In genomic region chr4:81215219-81215892, GRCh38 we compare ENCODE assay signal across 8 cellular contexts. TPM values are rescaled to one million over a fixed set of nuclear protein-coding genes. Genes with fewer than 3 reads are reported as not detected.
DNase-seq lines count a peak whose midpoint lies in the region; ATAC-seq and TF ChIP-seq lines count a peak whose summit lies in the region.

Gene PRKG2 (minus strand): TSS chr4:81215222. CDS start chr4:81205047, 10,175 bp downstream.

- no peak within 1 kb of the TSS for H3K23ac ChIP-seq in trophoblast cell (ENCODE audit: low read length)

- H3K27ac ChIP-seq in SJSA1 (no peak within 1 kb of the TSS), trophoblast cell (ENCODE audit: low read depth, low read length) (no peak within 1 kb of the TSS)

- H2AK5ac ChIP-seq in trophoblast cell (ENCODE audit: low read length) = no peak within 1 kb of the TSS

- H3K79me1 ChIP-seq in trophoblast cell (ENCODE audit: low read length) = no peaks in the 10 kb centered on the region

- DNase-seq in SJSA1 (ENCODE audit: low read depth in 1 of 2, low spot score in 2 of 2) = no peak
- DNase-seq in fibroblast of the aortic adventitia (ENCODE audit: low read depth) = no peak
- DNase-seq in trophoblast cell = peak in 1 of 2 donors; percentile 7
- no peak for DNase-seq in middle frontal gyrus (ENCODE audit: extremely low spot score, low spot score)

- H3K4me1 ChIP-seq in ES-I3 (ENCODE audit: insufficient read depth, low read length) = no peaks in the 10 kb centered on the region
- peaks cover 8% of the 10 kb centered on the region for H3K4me1 ChIP-seq in SJSA1 (replicated peaks)
- peaks cover 7 to 10% of the 10 kb centered on the region in 2 experiments for H3K4me1 ChIP-seq in trophoblast cell (ENCODE audit: control insufficient read depth in 1 of 2, insufficient read depth in 2 of 2, low read length in 2 of 2)

- no peak within 1 kb of the TSS for H3K4ac ChIP-seq in trophoblast cell (ENCODE audit: low read depth, low read length)

- ATAC-seq in GM18868 (IDR thresholded peaks at IDR 0.05; ENCODE audit: unreplicated experiment) (no peak), HG03139 (IDR thresholded peaks at IDR 0.05; ENCODE audit: unreplicated experiment) (no peak), HG03565 (IDR thresholded peaks at IDR 0.05; ENCODE audit: unreplicated experiment) (no peak)

- no peak within 1 kb of the TSS for H2AFZ ChIP-seq in trophoblast cell (ENCODE audit: insufficient read depth, low read length, poor library complexity)

- no peak within 1 kb of the TSS for H3K14ac ChIP-seq in trophoblast cell (ENCODE audit: low read length)

- H3K9ac ChIP-seq in ES-I3 (ENCODE audit: low read depth, low read length) (peak within 1 kb of the TSS; percentile 53), trophoblast cell (ENCODE audit: low read length) (no peak within 1 kb of the TSS)

- H4K91ac ChIP-seq in trophoblast cell (ENCODE audit: low read depth, low read length) = no peak within 1 kb of the TSS

- H3K9me3 ChIP-seq in ES-I3 (ENCODE audit: control insufficient read depth, insufficient read depth, low read length) = no peaks in the 10 kb centered on the region
- H3K9me3 ChIP-seq in SJSA1 (replicated peaks) = no peaks in the 10 kb centered on the region
- peaks cover 5% of the 10 kb centered on the region for H3K9me3 ChIP-seq in trophoblast cell (ENCODE audit: insufficient read depth, low read depth, low read length)

- peak within 1 kb of the TSS; percentile 97 for H3K4me2 ChIP-seq in trophoblast cell (ENCODE audit: low read length)

- H3K18ac ChIP-seq in trophoblast cell (ENCODE audit: low read length) = no peak within 1 kb of the TSS

- no peaks in the 10 kb centered on the region for H3K79me2 ChIP-seq in trophoblast cell (ENCODE audit: control insufficient read depth, insufficient read depth, low read length, poor library complexity)

- TF ChIP-seq CTCF in fibroblast of the aortic adventitia (IDR thresholded peaks at IDR 0.05; ENCODE audit: insufficient read depth, low read length) = no peak

- no peak within 1 kb of the TSS for H2BK12ac ChIP-seq in trophoblast cell (ENCODE audit: low read length)

- H3K36me3 ChIP-seq in ES-I3 (ENCODE audit: insufficient read depth, low read length) (no peaks in the 10 kb centered on the region), SJSA1 (no peaks in the 10 kb centered on the region), trophoblast cell (ENCODE audit: control insufficient read depth in 1 of 2, insufficient read depth in 2 of 2, low read length in 2 of 2) (no peaks in the 10 kb centered on the region)

- no peak within 1 kb of the TSS for H2BK5ac ChIP-seq in trophoblast cell (ENCODE audit: low read depth, low read length, poor library complexity)

- no peak within 1 kb of the TSS for H2BK120ac ChIP-seq in trophoblast cell (ENCODE audit: insufficient read depth, low read length, poor library complexity)

- WGBS in trophoblast cell (ENCODE audit: extremely low coverage, insufficient coverage, insufficient read length) = no CpG with 5 or more reads among the region's 29 CpGs

- H3K4me3 ChIP-seq in SJSA1 = peak within 1 kb of the TSS; percentile 29
- H3K4me3 ChIP-seq in fibroblast of the aortic adventitia (ENCODE audit: low read depth, low read length) = peak within 1 kb of the TSS; percentile 60
- H3K4me3 ChIP-seq in trophoblast cell (ENCODE audit: low read depth, low read length) = peak within 1 kb of the TSS; percentile 61

- no peak within 1 kb of the TSS for H4K12ac ChIP-seq in trophoblast cell (ENCODE audit: low read depth, low read length)

- no peak within 1 kb of the TSS for H4K8ac ChIP-seq in trophoblast cell (ENCODE audit: low read depth, low read length)

- H3K27me3 ChIP-seq in SJSA1 (replicated peaks) = peaks cover 37% of the 10 kb centered on the region
- peaks cover 36% of the 10 kb centered on the region for H3K27me3 ChIP-seq in trophoblast cell (ENCODE audit: insufficient read depth, low read length)

RNA-seq across cellular contexts. Expression of gene PRKG2, which starts in this region (rescaled TPM):
- total RNA-seq in SJSA1 (2014; rRNA removed; shearing (Covaris generic)) = 0.03 TPM in 1 of 2 replicates, not detected in the other
- 7.8 and 7.9 TPM in 2 replicates for total RNA-seq in fibroblast of the aortic adventitia (ENCODE audit: low replicate concordance)
- 0.37 and 0.41 TPM in 2 replicates for polyA plus RNA-seq in trophoblast cell (2013)
